Comparison of ENCODE assay signal across 10 cellular contexts in the genomic region with DNA sequence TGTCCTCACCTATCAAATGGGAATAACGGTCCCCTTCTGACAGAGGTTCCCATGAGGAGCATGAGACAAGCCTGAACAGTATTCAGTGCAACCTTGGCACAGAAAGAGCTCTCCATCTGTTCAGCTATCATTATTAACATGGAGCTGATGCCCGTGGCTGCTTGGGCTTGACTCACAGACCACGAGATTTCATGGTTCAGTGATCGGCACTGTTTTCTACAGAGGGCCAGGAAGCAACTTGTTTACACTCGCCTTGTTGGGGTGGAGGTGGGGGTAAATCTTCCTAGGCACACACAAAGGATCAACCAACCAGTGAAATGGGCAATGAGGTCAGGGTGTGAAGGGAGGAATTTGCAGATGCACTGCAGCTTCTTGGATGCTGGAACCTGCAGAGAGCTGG.
DNase-seq lines count a peak whose midpoint lies in the region; ATAC-seq and TF ChIP-seq lines count a peak whose summit lies in the region.
"Had no signal": no experiment of that assay in that cellular context is flagged by ENCODE, and none has a peak within 500 bp of the region (broad histone marks: within the 10 kb centered on the region; RNA-seq: fewer than 3 reads in every experiment).

No MANE protein-coding gene starts in this region.

- DNase-seq in DMS 273 (lab: John Stamatoyannopoulos, UW; ENCODE audit: unreplicated experiment) (peak; percentile 91), astrocyte of the cerebellum (ENCODE audit: low read depth) (peak; percentile 81), T1000 (lab: John Stamatoyannopoulos, UW) (no peak)
- no peak for DNase-seq in stimulated activated naive CD8-positive, alpha-beta T cell treated with anti-CD3 and anti-CD28 coated beads, Interleukin-15, Interleukin-2, amounts not matched to agents 100 U/mL and 50 U/mL, for 24 hours
- DNase-seq in stimulated activated CD4-positive, alpha-beta T cell treated with anti-CD3 and anti-CD28 coated beads, Interleukin-2, amount 100 ng/mL, for 24 hours: no peak
- no peak for DNase-seq in activated naive CD8-positive, alpha-beta T cell treated with anti-CD3 and anti-CD28 coated beads for 36 hours
- DNase-seq: foreskin fibroblast, thyroid gland had no signal

- no peak for TF ChIP-seq CTCF in astrocyte of the cerebellum (IDR thresholded peaks at IDR 0.05; ENCODE audit: low read depth, low read length, missing control alignments)

- H3K4me3 Mint-ChIP-seq in activated naive CD8-positive, alpha-beta T cell treated with anti-CD3 and anti-CD28 coated beads for 36 hours: no peak overlapping the region

- H3K4me1 Mint-ChIP-seq in activated naive CD8-positive, alpha-beta T cell treated with anti-CD3 and anti-CD28 coated beads for 36 hours: peaks cover 4% of the 10 kb centered on the region

- no peak overlapping the region for H3K4me3 ChIP-seq in astrocyte of the cerebellum (ENCODE audit: low read depth, low read length)
- H3K4me3 ChIP-seq: thyroid gland had no signal

- H3K9me3 Mint-ChIP-seq in activated naive CD8-positive, alpha-beta T cell treated with anti-CD3 and anti-CD28 coated beads for 36 hours: peaks cover 14% of the 10 kb centered on the region

- ATAC-seq in GM19468 (IDR thresholded peaks at IDR 0.05; ENCODE audit: extremely low read depth, unreplicated experiment) (peak; percentile 74), HG03457 (IDR thresholded peaks at IDR 0.05; ENCODE audit: unreplicated experiment) (peak; percentile 69)
- ATAC-seq in stimulated activated naive CD8-positive, alpha-beta T cell treated with anti-CD3 and anti-CD28 coated beads, Interleukin-15, Interleukin-2, amounts not matched to agents 100 U/mL and 50 U/mL, for 24 hours: no peak

- H3K27me3 Mint-ChIP-seq in activated naive CD8-positive, alpha-beta T cell treated with anti-CD3 and anti-CD28 coated beads for 36 hours: no peaks in the 10 kb centered on the region

- in situ Hi-C loops in astrocyte of the cerebellum (cut with HindIII; ENCODE audit: low sequenced_read_pairs): no loop called here

- no peaks in the 10 kb centered on the region for H3K36me3 Mint-ChIP-seq in activated naive CD8-positive, alpha-beta T cell treated with anti-CD3 and anti-CD28 coated beads for 36 hours

- H3K27ac Mint-ChIP-seq in activated naive CD8-positive, alpha-beta T cell treated with anti-CD3 and anti-CD28 coated beads for 36 hours: no peak overlapping the region

Comparison
In these comparisons a context has a peak if more than half of its experiments do, and no peak if none do; other contexts are left out.
1. DNase-seq: peak in DMS 273 (single experiment) and astrocyte of the cerebellum (single experiment); none in stimulated activated naive CD8-positive, alpha-beta T cell treated with anti-CD3 and anti-CD28 coated beads, Interleukin-15, Interleukin-2, amounts not matched to agents 100 U/mL and 50 U/mL, for 24 hours (single experiment), T1000 (single experiment), stimulated activated CD4-positive, alpha-beta T cell treated with anti-CD3 and anti-CD28 coated beads, Interleukin-2, amount 100 ng/mL, for 24 hours (0 of 2) and activated naive CD8-positive, alpha-beta T cell treated with anti-CD3 and anti-CD28 coated beads for 36 hours (single experiment).